ENCODE assay signal across 15 cellular contexts in the genomic region with DNA sequence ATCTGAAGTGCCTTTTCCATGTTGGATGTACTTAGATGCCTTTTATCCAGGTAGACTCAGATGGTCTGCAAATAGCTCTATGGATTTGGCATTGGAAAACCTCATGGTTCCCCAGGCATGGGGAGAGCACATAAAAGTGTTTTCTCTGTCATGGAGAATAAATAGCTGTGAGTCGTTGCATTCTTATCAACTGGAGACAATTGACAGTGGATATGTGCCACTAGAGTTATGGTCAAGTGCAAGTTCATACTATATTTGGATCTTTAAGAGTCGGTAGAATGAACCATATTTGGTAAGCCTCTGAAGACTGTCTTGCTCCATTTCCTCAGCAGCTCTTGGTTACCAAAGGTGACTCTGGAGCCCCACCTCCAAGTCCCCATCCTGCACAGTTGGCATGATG.
A peak's percentile ranks its signal among the peaks of the same experiment; 100 is the strongest.
DNase-seq lines count a peak whose midpoint lies in the region; ATAC-seq and TF ChIP-seq lines count a peak whose summit lies in the region.
"Had no signal": no experiment of that assay in that cellular context is flagged by ENCODE, and none has a peak within 500 bp of the region (broad histone marks: within the 10 kb centered on the region; RNA-seq: fewer than 3 reads in every experiment).

No MANE protein-coding gene starts in this region.

- H3K4me3 ChIP-seq in cardiac muscle cell (no peak overlapping the region), left ventricle myocardium inferior (no peak overlapping the region), gastrocnemius medialis (no peak overlapping the region)

- in situ Hi-C loops in gastrocnemius medialis (cut with MboI; ENCODE audit: low sequenced_read_pairs in 4 of 4): no loop called here

- H3K27ac ChIP-seq in cardiac muscle cell (peak overlapping the region; percentile 74), left ventricle myocardium inferior (replicated peaks) (no peak overlapping the region), gastrocnemius medialis (no peak overlapping the region), foreskin keratinocyte (no peak overlapping the region)
- H3K27ac ChIP-seq: C4-2B had no signal

- TF ChIP-seq CTCF in cardiac muscle cell (IDR thresholded peaks at IDR 0.05; ENCODE audit: low read depth, low read length): no peak
- TF ChIP-seq CTCF in left ventricle myocardium inferior (IDR thresholded peaks at IDR 0.05; ENCODE audit: borderline replicate concordance): no peak
- no peak for TF ChIP-seq CTCF in gastrocnemius medialis (IDR thresholded peaks at IDR 0.05 in 4 of 5, conservative IDR thresholded peaks at IDR 0.05 in 1 of 5)
- TF ChIP-seq CTCF in foreskin keratinocyte (conservative IDR thresholded peaks at IDR 0.05): no peak

- no peaks in the 10 kb centered on the region for H3K36me3 ChIP-seq in cardiac muscle cell
- H3K36me3 ChIP-seq in left ventricle myocardium inferior: no peaks in the 10 kb centered on the region
- no peaks in the 10 kb centered on the region for H3K36me3 ChIP-seq in gastrocnemius medialis
- H3K36me3 ChIP-seq: BE2C had no signal

- no peak for TF ChIP-seq POLR2A in gastrocnemius medialis (IDR thresholded peaks at IDR 0.05)

- DNase-seq in cardiac muscle cell (ENCODE audit: low read depth in 1 of 2, low spot score in 1 of 2): peak in 1 of 2 donors; percentile 66
- no peak for DNase-seq in left ventricle myocardium inferior
- DNase-seq in left cardiac atrium: no peak
- peak; percentile 70 for DNase-seq in myocyte (ENCODE audit: low read depth)
- DNase-seq in NCI-H69 (lab: John Stamatoyannopoulos, UW): no peak
- no peak for DNase-seq in gastrocnemius medialis
- no peak for DNase-seq in foreskin keratinocyte
- DNase-seq in NOMO-1 (lab: John Stamatoyannopoulos, UW; ENCODE audit: unreplicated experiment in 2 of 2): no peak
- DNase-seq: BE2C; CD4-positive, alpha-beta memory T cell; DMS79 treated with DMSO at 0.1 percent for 48 hours; EL; GOT3; H9 had no signal

- H3K9me3 ChIP-seq in cardiac muscle cell (ENCODE audit: low read depth) (no peaks in the 10 kb centered on the region), left ventricle myocardium inferior (replicated peaks) (peaks cover 9% of the 10 kb centered on the region), gastrocnemius medialis (no peaks in the 10 kb centered on the region)
- H3K9me3 ChIP-seq: BE2C had no signal

- H3K4me1 ChIP-seq in cardiac muscle cell (ENCODE audit: low read depth) (peaks cover 55% of the 10 kb centered on the region), left ventricle myocardium inferior (peaks cover 70% of the 10 kb centered on the region), gastrocnemius medialis (peaks cover 0 to 5% of the 10 kb centered on the region in 2 donors), foreskin keratinocyte (peaks cover 13% of the 10 kb centered on the region)
- H3K4me1 ChIP-seq: BE2C had no signal

- ATAC-seq in left cardiac atrium: peak; percentile 41 to 61
- ATAC-seq in gastrocnemius medialis: no peak
- no peak for ATAC-seq in foreskin keratinocyte

- intact Hi-C loops in left ventricle myocardium inferior (cut with micrococcal nuclease) (no loop called here), left cardiac atrium (cut with DNase I) (no loop called here), gastrocnemius medialis (cut with DNase I; ENCODE audit: low total_unique reads) (no loop called here)

- H3K27me3 ChIP-seq in cardiac muscle cell (no peaks in the 10 kb centered on the region), left ventricle myocardium inferior (ENCODE audit: low read depth) (no peaks in the 10 kb centered on the region), gastrocnemius medialis (no peaks in the 10 kb centered on the region), foreskin keratinocyte (no peaks in the 10 kb centered on the region)
- H3K27me3 ChIP-seq: BE2C had no signal

Comparison
In these comparisons a context has a peak if more than half of its experiments do, and no peak if none do; other contexts are left out.
1. ATAC-seq: peak in left cardiac atrium (2 of 2); none in gastrocnemius medialis (0 of 2) and foreskin keratinocyte (single experiment).